15 cellular contexts compared by ENCODE assay signal in genomic region chr2:22273853-22274252, GRCh38.
DNase-seq lines count a peak whose midpoint lies in the region; ATAC-seq and TF ChIP-seq lines count a peak whose summit lies in the region.
"Had no signal": no experiment of that assay in that cellular context is flagged by ENCODE, and none has a peak within 500 bp of the region (broad histone marks: within the 10 kb centered on the region; RNA-seq: fewer than 3 reads in every experiment).

No MANE protein-coding gene starts in this region.

- POLR2A ChIA-PET in PC-9 (lab: Charles Lee; ENCODE audit: unreplicated experiment): no interaction called here
- POLR2A ChIA-PET in T-cell (lab: Charles Lee): no interaction called here

- no peaks in the 10 kb centered on the region for H4K20me1 ChIP-seq in PC-9 (ENCODE audit: insufficient read depth)

- no peak for TF ChIP-seq POLR2A in thyroid gland (IDR thresholded peaks at IDR 0.05)

- no peaks in the 10 kb centered on the region for H3K27me3 Mint-ChIP-seq in T-cell
- H3K27me3 Mint-ChIP-seq: CD4-positive, CD25-positive, alpha-beta regulatory T cell had no signal

- intact Hi-C loops in PC-9 (cut with micrococcal nuclease; ENCODE audit: unreplicated experiment) (no loop called here), thyroid gland (cut with DNase I) (no loop called here)

- no peak overlapping the region for H3K4me2 ChIP-seq in PC-9
- H3K4me2 ChIP-seq: A549, GM23338, KMS-11 had no signal

- H3K79me2 ChIP-seq in PC-9 (ENCODE audit: low read depth): no peaks in the 10 kb centered on the region

- peaks cover 8 to 29% (median 18%) of the 10 kb centered on the region in 3 donors for H3K9me3 Mint-ChIP-seq in T-cell

- DNase-seq in M059J (ENCODE audit: low read depth) (peak; percentile 11), PC-9 (no peak), thyroid gland (no peak), NCI-H146 (lab: John Stamatoyannopoulos, UW) (no peak), T-cell (no peak)
- DNase-seq: Calu3; CD4-positive, CD25-positive, alpha-beta regulatory T cell; DMS79; H7 had no signal

- 61 to 75% methylated on average over 1 of the region's 1 CpG for WGBS in thyroid gland, 2 donors

- no peak for TF ChIP-seq CTCF in PC-9 (conservative IDR thresholded peaks at IDR 0.05)
- no peak for TF ChIP-seq CTCF in thyroid gland (IDR thresholded peaks at IDR 0.05)

- ATAC-seq in GM21717 (IDR thresholded peaks at IDR 0.05; ENCODE audit: unreplicated experiment) (peak; percentile 49), T-cell (replicated peaks in 1 of 4) (no peak), GM21526 (IDR thresholded peaks at IDR 0.05; ENCODE audit: low FRiP score, unreplicated experiment) (no peak)
- ATAC-seq: A549, GM23338, HepG2 had no signal

- H3K36me3 ChIP-seq in PC-9 (ENCODE audit: low read depth) (no peaks in the 10 kb centered on the region), thyroid gland (no peaks in the 10 kb centered on the region)

- no peak overlapping the region for H3K27ac Mint-ChIP-seq in T-cell
- H3K27ac Mint-ChIP-seq: CD4-positive, CD25-positive, alpha-beta regulatory T cell; GM23338 had no signal

- CTCF ChIA-PET in PC-9 (lab: Charles Lee): no interaction called here
- CTCF ChIA-PET in T-cell (lab: Charles Lee): no interaction called here

- H3K9me3 ChIP-seq in PC-9 (ENCODE audit: insufficient read depth, low read depth) (no peaks in the 10 kb centered on the region), thyroid gland (no peaks in the 10 kb centered on the region)

- no TSS peak for BruUV-seq in PC-9 (replicated peaks; lab: Mats Ljungman, UMichigan)

- H3K27ac ChIP-seq in PC-9: no peak overlapping the region
- no peak overlapping the region for H3K27ac ChIP-seq in thyroid gland
- H3K27ac ChIP-seq: A549, KMS-11 had no signal

- H3K4me3 Mint-ChIP-seq in T-cell: no peak overlapping the region
- H3K4me3 Mint-ChIP-seq: CD4-positive, CD25-positive, alpha-beta regulatory T cell; GM23338 had no signal

- H3K4me3 ChIP-seq in PC-9: no peak overlapping the region
- no peak overlapping the region for H3K4me3 ChIP-seq in thyroid gland (replicated peaks in 1 of 3)
- H3K4me3 ChIP-seq: A549, GM23338 had no signal

- H3K4me1 ChIP-seq in PC-9 (replicated peaks; ENCODE audit: insufficient read depth) (no peaks in the 10 kb centered on the region), thyroid gland (no peaks in the 10 kb centered on the region)
- H3K4me1 ChIP-seq: A549 had no signal

- no peaks in the 10 kb centered on the region for H3K9me2 ChIP-seq in PC-9 (ENCODE audit: insufficient read depth)

- peak overlapping the region; percentile 32; the same call in 1 of the 2 replicates for H2AFZ ChIP-seq in PC-9
- H2AFZ ChIP-seq: GM23338 had no signal

- H3K4me1 Mint-ChIP-seq in T-cell: no peaks in the 10 kb centered on the region
- H3K4me1 Mint-ChIP-seq: CD4-positive, CD25-positive, alpha-beta regulatory T cell had no signal

- H3F3A ChIP-seq in PC-9 (ENCODE audit: insufficient read depth, low read depth): no peaks in the 10 kb centered on the region

- no peaks in the 10 kb centered on the region for H3K36me3 Mint-ChIP-seq in T-cell
- H3K36me3 Mint-ChIP-seq: CD4-positive, CD25-positive, alpha-beta regulatory T cell had no signal

- 0 out of 2 replicates have a peak, but pooled peaks cover 3% of the 10 kb centered on the region for H3K27me3 ChIP-seq in PC-9 (ENCODE audit: insufficient read depth, low read depth)
- H3K27me3 ChIP-seq in thyroid gland: no peaks in the 10 kb centered on the region
